ENCODE assay signal across 22 cellular contexts in the genomic region with DNA sequence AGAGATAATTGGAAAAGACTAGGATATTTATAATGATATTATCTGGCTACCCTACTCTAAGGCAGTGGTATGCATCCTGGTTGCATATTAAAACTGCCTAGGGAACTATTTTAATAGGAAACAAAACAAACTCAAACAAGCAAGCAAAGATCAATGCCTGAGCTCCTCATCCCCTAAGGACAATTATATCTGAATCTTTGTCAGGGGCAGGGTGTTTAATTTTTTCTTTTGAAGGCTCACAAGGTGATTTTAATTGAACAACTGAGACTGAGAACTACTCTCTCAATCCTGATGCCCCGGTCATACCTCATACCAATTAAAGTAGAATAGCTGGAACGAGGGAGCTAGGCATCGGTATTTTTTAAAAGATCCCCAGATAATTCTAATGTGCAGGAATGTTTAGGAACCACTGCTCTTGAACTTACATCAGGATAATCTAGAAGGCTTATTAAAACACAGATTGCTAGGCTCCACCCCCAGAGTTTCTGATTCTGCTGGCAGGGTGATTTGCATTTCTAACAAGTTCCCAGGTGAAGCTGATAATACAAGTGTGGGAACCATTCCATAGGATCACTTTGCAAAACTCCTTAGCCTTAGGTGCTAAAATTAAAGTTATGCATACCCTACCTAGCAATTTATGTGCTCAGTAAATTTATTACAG.
"Had no signal": no experiment of that assay in that cellular context is flagged by ENCODE, and none has a peak within 500 bp of the region (broad histone marks: within the 10 kb centered on the region; RNA-seq: fewer than 3 reads in every experiment).

No MANE protein-coding gene starts in this region.

- H3K27me3 Mint-ChIP-seq: naive thymus-derived CD8-positive, alpha-beta T cell had no signal

- DNase-seq: dermis blood vessel endothelial cell; effector memory CD4-positive, alpha-beta T cell; foreskin keratinocyte; heart right ventricle; hippocampal formation; left cardiac atrium; left lung; mesenchymal stem cell; naive thymus-derived CD8-positive, alpha-beta T cell; nephron progenitor cell; right cardiac atrium; sigmoid colon; stimulated activated CD4-positive, alpha-beta T cell treated with anti-CD3 and anti-CD28 coated beads, Interleukin-2, amount 100 ng/mL, for 24 hours; stimulated activated CD4-positive, alpha-beta T cell treated with anti-CD3 and anti-CD28 coated beads, Interleukin-4, amount 100 ng/mL, for 24 hours; stimulated activated naive CD4-positive, alpha-beta T cell treated with Interleukin-2 at 50 U/mL for 16 hours; stomach; thyroid gland had no signal

- H3K4me1 ChIP-seq: esophagus muscularis mucosa, foreskin keratinocyte, gastroesophageal sphincter, heart right ventricle, left lung, prostate gland, sigmoid colon, stomach, thyroid gland had no signal

- H3K27me3 ChIP-seq: esophagus muscularis mucosa, foreskin keratinocyte, gastroesophageal sphincter, heart right ventricle, left lung, sigmoid colon, stomach, thyroid gland had no signal

- H3K4me1 Mint-ChIP-seq: naive thymus-derived CD8-positive, alpha-beta T cell; stimulated activated effector memory CD8-positive, alpha-beta T cell treated with anti-CD3 and anti-CD28 coated beads, Interleukin-12 subunit alpha, Interleukin-12 subunit beta, amount 100 ng/mL, for 72 hours had no signal

- H3K27ac Mint-ChIP-seq: naive thymus-derived CD8-positive, alpha-beta T cell; nephron progenitor cell; stimulated activated effector memory CD8-positive, alpha-beta T cell treated with anti-CD3 and anti-CD28 coated beads, Interleukin-12 subunit alpha, Interleukin-12 subunit beta, amount 100 ng/mL, for 72 hours had no signal

- H3K4me3 ChIP-seq: coronary artery, esophagus muscularis mucosa, gastroesophageal sphincter, heart right ventricle, left lung, prostate gland, sigmoid colon, stomach, thyroid gland had no signal

- H3K36me3 ChIP-seq: esophagus muscularis mucosa, gastroesophageal sphincter, heart right ventricle, left lung, prostate gland, sigmoid colon, stomach, thyroid gland had no signal

- ATAC-seq: foreskin keratinocyte; gastroesophageal sphincter; heart right ventricle; left cardiac atrium; left lung; naive thymus-derived CD8-positive, alpha-beta T cell; right cardiac atrium; stimulated activated effector memory CD8-positive, alpha-beta T cell treated with anti-CD3 and anti-CD28 coated beads, Interleukin-12 subunit alpha, Interleukin-12 subunit beta, amount 100 ng/mL, for 72 hours had no signal

- H3K36me3 Mint-ChIP-seq: naive thymus-derived CD8-positive, alpha-beta T cell; stimulated activated effector memory CD8-positive, alpha-beta T cell treated with anti-CD3 and anti-CD28 coated beads, Interleukin-12 subunit alpha, Interleukin-12 subunit beta, amount 100 ng/mL, for 72 hours had no signal

- H3K4me3 Mint-ChIP-seq: naive thymus-derived CD8-positive, alpha-beta T cell; nephron progenitor cell; stimulated activated effector memory CD8-positive, alpha-beta T cell treated with anti-CD3 and anti-CD28 coated beads, Interleukin-12 subunit alpha, Interleukin-12 subunit beta, amount 100 ng/mL, for 72 hours had no signal

- H3K27ac ChIP-seq: coronary artery, esophagus muscularis mucosa, foreskin keratinocyte, gastroesophageal sphincter, heart right ventricle, left lung, prostate gland, sigmoid colon, stomach, thyroid gland had no signal
